ENCODE assay signal across 20 cellular contexts in the genomic region with DNA sequence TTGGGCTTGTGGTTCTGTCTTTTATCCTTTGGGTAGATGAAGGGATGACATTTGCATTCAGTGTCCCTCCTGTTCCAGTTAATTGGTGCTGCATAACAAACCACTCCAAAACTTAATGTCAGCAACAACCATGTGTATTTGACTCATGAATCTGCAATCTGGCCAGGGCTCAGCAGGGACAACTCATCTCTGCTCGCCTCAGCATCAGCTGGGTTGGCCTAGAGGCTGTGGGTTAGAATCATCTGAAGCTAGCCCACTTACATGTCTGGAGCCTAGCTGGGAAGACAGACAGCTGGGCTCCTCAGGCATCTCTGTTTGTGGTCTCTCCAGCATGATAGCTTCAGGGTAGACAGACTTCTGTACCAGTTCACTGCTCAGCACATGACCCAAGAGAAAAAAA.
DNase-seq lines count a peak whose midpoint lies in the region; ATAC-seq, FAIRE-seq and TF ChIP-seq lines count a peak whose summit lies in the region.
"Had no signal": no experiment of that assay in that cellular context is flagged by ENCODE, and none has a peak within 500 bp of the region (broad histone marks: within the 10 kb centered on the region; RNA-seq: fewer than 3 reads in every experiment).

No MANE protein-coding gene starts in this region.

- no peaks in the 10 kb centered on the region for H3K36me3 Mint-ChIP-seq in T-helper 2 cell treated with Interferon-gamma antibody and Interleukin-4, amounts not matched to agents 5 μg/mL and 100 μg/mL, for 36 hours (ENCODE audit: low read depth)
- H3K36me3 Mint-ChIP-seq: activated CD8-positive, alpha-beta memory T cell treated with anti-CD3 and anti-CD28 coated beads, Interleukin-2, amount 10 ng/mL, durations not matched to agents 7 days and 5 days; neural progenitor cell had no signal

- H4K20me1 ChIP-seq in SK-N-SH (ENCODE audit: insufficient read depth) = no peaks in the 10 kb centered on the region

- no peak for TF ChIP-seq RAD21 in SK-N-SH (IDR thresholded peaks at IDR 0.05; ENCODE audit: low read length)

- no peak for TF ChIP-seq CTCF in SK-N-SH (IDR thresholded peaks at IDR 0.05)

- no peak for TF ChIP-seq EP300 in SK-N-SH (IDR thresholded peaks at IDR 0.05; ENCODE audit: borderline replicate concordance in 1 of 2, low read depth in 1 of 2, low read length in 1 of 2)

- no peaks in the 10 kb centered on the region for H3K4me1 Mint-ChIP-seq in T-helper 2 cell treated with Interferon-gamma antibody and Interleukin-4, amounts not matched to agents 5 μg/mL and 100 μg/mL, for 36 hours (ENCODE audit: low read depth)
- H3K4me1 Mint-ChIP-seq: activated CD8-positive, alpha-beta memory T cell treated with anti-CD3 and anti-CD28 coated beads, Interleukin-2, amount 10 ng/mL, durations not matched to agents 7 days and 5 days had no signal

- no peak overlapping the region for H2AFZ ChIP-seq in SK-N-SH (ENCODE audit: low read depth)
- H2AFZ ChIP-seq: neural progenitor cell had no signal

- no peak overlapping the region for H3K4me2 ChIP-seq in SK-N-SH
- H3K4me2 ChIP-seq: neural progenitor cell had no signal

- ATAC-seq in GM21367 (IDR thresholded peaks at IDR 0.05; ENCODE audit: unreplicated experiment) = no peak
- ATAC-seq: activated CD8-positive, alpha-beta memory T cell treated with anti-CD3 and anti-CD28 coated beads, Interleukin-2, amount 10 ng/mL, durations not matched to agents 7 days and 5 days; effector memory CD8-positive, alpha-beta T cell had no signal

- H3K4me3 ChIP-seq in SK-N-SH (ENCODE audit: low read depth in 2 of 2, low read length in 1 of 2) = no peak overlapping the region
- H3K4me3 ChIP-seq: neural progenitor cell, testis had no signal

- H3K4me1 ChIP-seq in SK-N-SH (ENCODE audit: control insufficient read depth in 1 of 2, insufficient read depth in 2 of 2, low read depth in 1 of 2, low read length in 1 of 2) = peaks cover 0 to 19% of the 10 kb centered on the region in 2 experiments; a peak in 2 of 4 replicates
- H3K4me1 ChIP-seq: testis had no signal

- peaks cover 2% of the 10 kb centered on the region for H3K27me3 Mint-ChIP-seq in T-helper 2 cell treated with Interferon-gamma antibody and Interleukin-4, amounts not matched to agents 5 μg/mL and 100 μg/mL, for 36 hours (ENCODE audit: low read depth)

- no peaks in the 10 kb centered on the region for H3K36me3 ChIP-seq in SK-N-SH (replicated peaks in 1 of 2; ENCODE audit: control insufficient read depth in 1 of 2, insufficient read depth in 2 of 2, low read length in 1 of 2)
- H3K36me3 ChIP-seq: neural progenitor cell had no signal

- H3K4me3 Mint-ChIP-seq in T-helper 2 cell treated with Interferon-gamma antibody and Interleukin-4, amounts not matched to agents 5 μg/mL and 100 μg/mL, for 36 hours = no peak overlapping the region
- H3K4me3 Mint-ChIP-seq: activated CD8-positive, alpha-beta memory T cell treated with anti-CD3 and anti-CD28 coated beads, Interleukin-2, amount 10 ng/mL, durations not matched to agents 7 days and 5 days; effector memory CD8-positive, alpha-beta T cell; neural progenitor cell had no signal

- no peaks in the 10 kb centered on the region for H3K9me3 ChIP-seq in SK-N-SH
- H3K9me3 ChIP-seq: testis had no signal

- H3K9me2 ChIP-seq in SK-N-SH = no peaks in the 10 kb centered on the region

- H3K9ac ChIP-seq in SK-N-SH = no peak overlapping the region
- H3K9ac ChIP-seq: neural progenitor cell had no signal

- CTCF ChIA-PET in SK-N-SH (lab: Yijun Ruan, JAX) = interaction anchor here (0.6 to 1.2 kb wide), 3 partner anchors 18 to 186 kb away, joined by 3 to 6 read pairs (median 3); no protein-coding TSS in a partner anchor

- no peaks in the 10 kb centered on the region for H3K9me3 Mint-ChIP-seq in T-helper 2 cell treated with Interferon-gamma antibody and Interleukin-4, amounts not matched to agents 5 μg/mL and 100 μg/mL, for 36 hours
- H3K9me3 Mint-ChIP-seq: effector memory CD8-positive, alpha-beta T cell; neural progenitor cell had no signal

- FAIRE-seq in urothelium cell line (lab: Jason Lieb, UNC) = no peak

- no peaks in the 10 kb centered on the region for H3K79me2 ChIP-seq in SK-N-SH (ENCODE audit: insufficient read depth)

- no peak overlapping the region for H3K27ac Mint-ChIP-seq in T-helper 2 cell treated with Interferon-gamma antibody and Interleukin-4, amounts not matched to agents 5 μg/mL and 100 μg/mL, for 36 hours
- H3K27ac Mint-ChIP-seq: activated CD8-positive, alpha-beta memory T cell treated with anti-CD3 and anti-CD28 coated beads, Interleukin-2, amount 10 ng/mL, durations not matched to agents 7 days and 5 days; effector memory CD8-positive, alpha-beta T cell; neural progenitor cell had no signal

- POLR2A ChIA-PET in SK-N-SH (lab: Yijun Ruan, JAX) = no interaction called here

- WGBS in SK-N-SH (ENCODE audit: low lambda C conversion rate) = 50% methylated on average over 1 of the region's 1 CpG

- DNase-seq in NCI-H1417 (lab: John Stamatoyannopoulos, UW) = peak; percentile 25 to 77 (median 53)
- DNase-seq in NCI-H1417 treated with DMSO at 0.1 percent for 48 hours (lab: John Stamatoyannopoulos, UW) = no peak
- no peak for DNase-seq in SK-N-SH
- peak; percentile 2 for DNase-seq in fibroblast of peridontal ligament (ENCODE audit: extremely low read depth)
- DNase-seq in T-helper 2 cell treated with Interferon-gamma antibody and Interleukin-4, amounts not matched to agents 5 μg/mL and 100 μg/mL, for 36 hours (ENCODE audit: low spot score) = no peak
- DNase-seq in urothelium cell line (ENCODE audit: low spot score) = no peak
- DNase-seq in cerebellar nuclear complex (lab: John Stamatoyannopoulos, UW) = no peak
- DNase-seq: 8988T; activated CD8-positive, alpha-beta memory T cell treated with anti-CD3 and anti-CD28 coated beads, Interleukin-2, amount 10 ng/mL, durations not matched to agents 7 days and 5 days; effector memory CD8-positive, alpha-beta T cell; kidney glomerular epithelial cell; NCI-H2029; NCI-H524; OCI-M1; SIG-M5; stimulated activated CD4-positive, alpha-beta T cell treated with anti-CD3 and anti-CD28 coated beads, Interleukin-4, amount 100 ng/mL, for 4 hours; T-helper 9 cell; testis had no signal

- no peaks in the 10 kb centered on the region for H3K27me3 ChIP-seq in SK-N-SH (ENCODE audit: insufficient read depth)
- H3K27me3 ChIP-seq: neural progenitor cell, testis had no signal

- no peaks in the 10 kb centered on the region for H3F3A ChIP-seq in SK-N-SH (replicated peaks; ENCODE audit: insufficient read depth)

- peak overlapping the region in 1 of 2 experiments; percentile 75; a peak in 2 of 4 replicates for H3K27ac ChIP-seq in SK-N-SH (ENCODE audit: low read depth in 2 of 2, low read length in 1 of 2)
- H3K27ac ChIP-seq: neural progenitor cell, testis had no signal

TF ChIP-seq in SK-N-SH, 30 proteins besides CTCF, POLR2A, EP300 and RAD21:
- TF ChIP-seq JUND (IDR thresholded peaks at IDR 0.05) (peak; percentile 15; the same call in 1 of the 2 replicates), MEF2A (IDR thresholded peaks at IDR 0.05; ENCODE audit: borderline replicate concordance, low read depth) (no peak), TCF12 (IDR thresholded peaks at IDR 0.05) (no peak), ELF1 (IDR thresholded peaks at IDR 0.05) (no peak), FOSL2 (IDR thresholded peaks at IDR 0.05; ENCODE audit: borderline replicate concordance, low read depth) (peak; percentile 31; the same call in 1 of the 2 replicates)
- TF ChIP-seq, protein P1, sequence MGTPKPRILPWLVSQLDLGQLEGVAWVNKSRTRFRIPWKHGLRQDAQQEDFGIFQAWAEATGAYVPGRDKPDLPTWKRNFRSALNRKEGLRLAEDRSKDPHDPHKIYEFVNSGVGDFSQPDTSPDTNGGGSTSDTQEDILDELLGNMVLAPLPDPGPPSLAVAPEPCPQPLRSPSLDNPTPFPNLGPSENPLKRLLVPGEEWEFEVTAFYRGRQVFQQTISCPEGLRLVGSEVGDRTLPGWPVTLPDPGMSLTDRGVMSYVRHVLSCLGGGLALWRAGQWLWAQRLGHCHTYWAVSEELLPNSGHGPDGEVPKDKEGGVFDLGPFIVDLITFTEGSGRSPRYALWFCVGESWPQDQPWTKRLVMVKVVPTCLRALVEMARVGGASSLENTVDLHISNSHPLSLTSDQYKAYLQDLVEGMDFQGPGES (IDR thresholded peaks at IDR 0.05; ENCODE audit: low read depth, low read length) = no peak

Comparison
In these comparisons a context has a peak if more than half of its experiments do, and no peak if none do; other contexts are left out.
1. DNase-seq: peak in NCI-H1417 (3 of 3) and fibroblast of peridontal ligament (single experiment); none in NCI-H1417 treated with DMSO at 0.1 percent for 48 hours (single experiment), SK-N-SH (single experiment), T-helper 2 cell treated with Interferon-gamma antibody and Interleukin-4, amounts not matched to agents 5 μg/mL and 100 μg/mL, for 36 hours (single experiment), urothelium cell line (single experiment) and cerebellar nuclear complex (0 of 2).